Comparison of ENCODE assay signal across 1 cellular context in genomic region chr15:67480741-67481140, GRCh38.
TF ChIP-seq lines count a peak whose summit lies in the region.

No MANE protein-coding gene starts in this region.

TF ChIP-seq in IMR-90, 13 proteins besides CTCF, POLR2A, EP300 and RAD21 (continued from another document):
- TF ChIP-seq ELK1 (IDR thresholded peaks at IDR 0.05; ENCODE audit: borderline replicate concordance, low read depth, low read length): no peak
TF ChIP-seq in IMR-90: peak in this region for 0.
